12 cellular contexts compared by ENCODE assay signal in the genomic region with DNA sequence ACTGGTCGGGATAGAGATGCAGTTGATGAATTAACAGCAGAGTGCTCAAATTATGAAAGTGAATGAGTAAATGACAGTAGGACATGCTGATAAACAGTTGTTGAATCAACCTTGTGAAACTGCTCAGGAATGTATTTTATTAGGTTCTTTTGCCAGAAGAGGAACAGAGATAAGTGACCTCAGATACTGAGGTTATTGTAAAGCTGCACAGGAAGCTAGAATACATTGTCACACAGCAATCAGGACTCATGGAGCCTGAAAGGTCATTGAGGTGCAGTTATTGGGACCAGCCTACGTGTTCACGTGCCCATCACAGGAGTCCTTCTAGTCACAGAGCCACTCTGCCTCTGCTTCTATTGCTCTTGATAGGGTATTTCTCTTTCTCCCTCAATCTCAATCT. TPM values are rescaled to one million over a fixed set of nuclear protein-coding genes. Genes with fewer than 3 reads are reported as not detected.
DNase-seq lines count a peak whose midpoint lies in the region; ATAC-seq and TF ChIP-seq lines count a peak whose summit lies in the region.
"Had no signal": no experiment of that assay in that cellular context is flagged by ENCODE, and none has a peak within 500 bp of the region (broad histone marks: within the 10 kb centered on the region; RNA-seq: fewer than 3 reads in every experiment).

No MANE protein-coding gene starts in this region.

- no peaks in the 10 kb centered on the region for H3K27me3 ChIP-seq in MM.1S (replicated peaks; ENCODE audit: insufficient read depth, low read length)
- no peaks in the 10 kb centered on the region for H3K27me3 ChIP-seq in naive thymus-derived CD4-positive, alpha-beta T cell (ENCODE audit: control insufficient read depth in 2 of 2, insufficient read depth in 2 of 2, low read length in 2 of 2)
- no peaks in the 10 kb centered on the region for H3K27me3 ChIP-seq in ascending aorta

- peak; percentile 68 for ATAC-seq in GM18873 (IDR thresholded peaks at IDR 0.05; ENCODE audit: low FRiP score, unreplicated experiment)
- peak; percentile 80 for ATAC-seq in HG02798 (IDR thresholded peaks at IDR 0.05; ENCODE audit: poor library complexity, unreplicated experiment)
- ATAC-seq in naive thymus-derived CD4-positive, alpha-beta T cell: peak; percentile 77

- peaks cover 6 to 37% (median 25%) of the 10 kb centered on the region in 7 donors for H3K4me1 Mint-ChIP-seq in naive thymus-derived CD4-positive, alpha-beta T cell
- H3K4me1 Mint-ChIP-seq in activated T-cell treated with anti-CD3 and anti-CD28 coated beads, Interleukin-2, amount 50 U/mL, for 24 hours (ENCODE audit: low read depth): peaks cover 34% of the 10 kb centered on the region

- no peak overlapping the region for H2AFZ ChIP-seq in MM.1S (ENCODE audit: low read length)

- intact Hi-C loops in naive thymus-derived CD4-positive, alpha-beta T cell (cut with micrococcal nuclease): no loop called here
- intact Hi-C loops in ascending aorta (cut with DNase I): no loop called here

- H3K27ac ChIP-seq in MM.1S (ENCODE audit: low read length) (no peak overlapping the region), ascending aorta (no peak overlapping the region)
- H3K27ac ChIP-seq in naive thymus-derived CD4-positive, alpha-beta T cell (ENCODE audit: low read depth, low read length): no peak overlapping the region
- H3K27ac ChIP-seq: HL-60 had no signal

- H3K79me2 ChIP-seq in MM.1S (ENCODE audit: low read length): no peaks in the 10 kb centered on the region

- H3K27me3 Mint-ChIP-seq in naive thymus-derived CD4-positive, alpha-beta T cell: peaks cover 0 to 3% (median 0%) of the 10 kb centered on the region in 5 donors
- no peaks in the 10 kb centered on the region for H3K27me3 Mint-ChIP-seq in activated T-cell treated with anti-CD3 and anti-CD28 coated beads, Interleukin-2, amount 50 U/mL, for 24 hours

- H3K4me1 ChIP-seq in MM.1S (ENCODE audit: low read length) (no peaks in the 10 kb centered on the region), ascending aorta (peaks cover 0 to 7% of the 10 kb centered on the region in 2 donors)
- peaks cover 5 to 9% of the 10 kb centered on the region in 2 donors for H3K4me1 ChIP-seq in naive thymus-derived CD4-positive, alpha-beta T cell (ENCODE audit: control insufficient read depth in 2 of 2, insufficient read depth in 2 of 2, low read length in 2 of 2)

- H3K9ac ChIP-seq in MM.1S (ENCODE audit: low read length): no peak overlapping the region

- H3K4me3 Mint-ChIP-seq in naive thymus-derived CD4-positive, alpha-beta T cell: no peak overlapping the region
- no peak overlapping the region for H3K4me3 Mint-ChIP-seq in activated T-cell treated with anti-CD3 and anti-CD28 coated beads, Interleukin-2, amount 50 U/mL, for 24 hours

- POLR2A ChIA-PET in naive thymus-derived CD4-positive, alpha-beta T cell (lab: Charles Lee): no interaction called here

- H3K4me2 ChIP-seq in MM.1S (ENCODE audit: low read depth, low read length): no peak overlapping the region

- DNase-seq in MM.1S (peak; percentile 34), ascending aorta (ENCODE audit: low spot score in 2 of 2) (no peak), cerebellum (ENCODE audit: low spot score) (no peak), iPS-NIHi11 (ENCODE audit: low spot score) (no peak)
- no peak for DNase-seq in naive thymus-derived CD4-positive, alpha-beta T cell
- DNase-seq in activated T-cell treated with anti-CD3 and anti-CD28 coated beads, Interleukin-2, amount 50 U/mL, for 24 hours: no peak
- DNase-seq: EL, erythroblast, NCI-H446 treated with DMSO at 0.1 percent for 48 hours had no signal

- no peaks in the 10 kb centered on the region for H3F3A ChIP-seq in MM.1S (ENCODE audit: insufficient read depth, low read length)

- TF ChIP-seq CTCF in MM.1S (IDR thresholded peaks at IDR 0.05; ENCODE audit: low read length) (no peak), ascending aorta (IDR thresholded peaks at IDR 0.05) (no peak)

- H3K9me3 Mint-ChIP-seq in naive thymus-derived CD4-positive, alpha-beta T cell: peaks cover 0 to 3% (median 0%) of the 10 kb centered on the region in 11 donors
- H3K9me3 Mint-ChIP-seq in activated T-cell treated with anti-CD3 and anti-CD28 coated beads, Interleukin-2, amount 50 U/mL, for 24 hours: no peaks in the 10 kb centered on the region

- H3K4me3 ChIP-seq in MM.1S (ENCODE audit: low read length) (no peak overlapping the region), ascending aorta (no peak overlapping the region)
- no peak overlapping the region for H3K4me3 ChIP-seq in naive thymus-derived CD4-positive, alpha-beta T cell (ENCODE audit: low read length)

- H3K9me3 ChIP-seq in MM.1S (replicated peaks; ENCODE audit: insufficient read depth, low read length) (no peaks in the 10 kb centered on the region), ascending aorta (no peaks in the 10 kb centered on the region)
- no peaks in the 10 kb centered on the region for H3K9me3 ChIP-seq in naive thymus-derived CD4-positive, alpha-beta T cell (ENCODE audit: control insufficient read depth in 2 of 3, low read length in 3 of 3)

- CTCF ChIA-PET in naive thymus-derived CD4-positive, alpha-beta T cell (lab: Charles Lee): no interaction called here

- no peaks in the 10 kb centered on the region for H3K9me2 ChIP-seq in MM.1S (replicated peaks; ENCODE audit: insufficient read depth, low read length)

- H3K36me3 Mint-ChIP-seq in naive thymus-derived CD4-positive, alpha-beta T cell: peaks cover 0 to 8% (median 3%) of the 10 kb centered on the region in 5 donors
- no peaks in the 10 kb centered on the region for H3K36me3 Mint-ChIP-seq in activated T-cell treated with anti-CD3 and anti-CD28 coated beads, Interleukin-2, amount 50 U/mL, for 24 hours (ENCODE audit: low read depth)

- H3K27ac Mint-ChIP-seq in naive thymus-derived CD4-positive, alpha-beta T cell: peak overlapping the region in 3 of 9 donors; percentile 27 to 78 (median 54)
- no peak overlapping the region for H3K27ac Mint-ChIP-seq in activated T-cell treated with anti-CD3 and anti-CD28 coated beads, Interleukin-2, amount 50 U/mL, for 24 hours

- no peaks in the 10 kb centered on the region for H4K20me1 ChIP-seq in MM.1S (ENCODE audit: insufficient read depth, low read length)

- no peaks in the 10 kb centered on the region for H3K36me3 ChIP-seq in MM.1S (replicated peaks; ENCODE audit: insufficient read depth, low read length)
- H3K36me3 ChIP-seq in naive thymus-derived CD4-positive, alpha-beta T cell (ENCODE audit: control insufficient read depth in 2 of 3, insufficient read depth in 3 of 3, low read length in 3 of 3): no peaks in the 10 kb centered on the region
- H3K36me3 ChIP-seq in ascending aorta: no peaks in the 10 kb centered on the region

RNA-seq across cellular contexts. Expression of a gene that starts 47.5 kb away (rescaled TPM):
- 10 to 100 TPM; 43.4 to 60.9 (median 50.0) TPM for total RNA-seq in naive thymus-derived CD4-positive, alpha-beta T cell
- polyA plus RNA-seq in naive thymus-derived CD4-positive, alpha-beta T cell: 10 to 100 TPM; 79.8 to 90.0 TPM
- total RNA-seq in ascending aorta: 8.6 TPM
- total RNA-seq in cerebellum: 31.7 TPM
